In genomic region chr6:83578057-83578456, GRCh38 we compare ENCODE assay signal across 15 cellular contexts.
DNase-seq lines count a peak whose midpoint lies in the region; ATAC-seq, FAIRE-seq and TF ChIP-seq lines count a peak whose summit lies in the region.
"Had no signal": no experiment of that assay in that cellular context is flagged by ENCODE, and none has a peak within 500 bp of the region (broad histone marks: within the 10 kb centered on the region; RNA-seq: fewer than 3 reads in every experiment).

No MANE protein-coding gene starts in this region.

- intact Hi-C loops in HepG2 (cut with micrococcal nuclease; ENCODE audit: unreplicated experiment), result no loop called here
- intact Hi-C loops in right lobe of liver (cut with DNase I), result no loop called here
- intact Hi-C loops in K562 (cut with micrococcal nuclease), result no loop called here

- BruUV-seq in HepG2 (replicated peaks; lab: Mats Ljungman, UMichigan) (no TSS peak), K562 (replicated peaks; lab: Mats Ljungman, UMichigan) (no TSS peak)

- H3K4me2 ChIP-seq in HepG2 (ENCODE audit: low read depth, low read length) (no peak overlapping the region), K562 (ENCODE audit: insufficient read depth, low read length) (no peak overlapping the region)
- H3K4me2 ChIP-seq: BLaER1 treated with 17β-estradiol and CSF1 and Interleukin-3, amounts not matched to agents 10 nM and 100 nM had no signal

- H3K9me3 ChIP-seq in HepG2 (ENCODE audit: low read length) (no peaks in the 10 kb centered on the region), right lobe of liver (no peaks in the 10 kb centered on the region), K562 (replicated peaks; ENCODE audit: control insufficient read depth, insufficient read depth, low read depth, low read length) (no peaks in the 10 kb centered on the region)
- H3K9me3 ChIP-seq: BLaER1 treated with 17β-estradiol and CSF1 and Interleukin-3, amounts not matched to agents 10 nM and 100 nM had no signal

- no peaks in the 10 kb centered on the region for H3K27me3 ChIP-seq in HepG2 (ENCODE audit: control insufficient read depth in 1 of 2, insufficient read depth in 2 of 2, low read length in 2 of 2)
- no peaks in the 10 kb centered on the region for H3K27me3 ChIP-seq in right lobe of liver
- H3K27me3 ChIP-seq in K562 (ENCODE audit: control insufficient read depth in 2 of 2, insufficient read depth in 2 of 2, low read length in 2 of 2), result no peaks in the 10 kb centered on the region
- H3K27me3 ChIP-seq: BLaER1 treated with 17β-estradiol and CSF1 and Interleukin-3, amounts not matched to agents 10 nM and 100 nM had no signal

- in situ Hi-C loops in HepG2 (cut with HindIII; ENCODE audit: extremely low pct_ligation_motif_present, low pct_unique_long_range_greater_than_20kb), result no loop called here
- in situ Hi-C loops in K562 (cut with MboI), result no loop called here

- H2AFZ ChIP-seq in HepG2 (ENCODE audit: low read length) (no peak overlapping the region), K562 (ENCODE audit: low read depth, low read length) (no peak overlapping the region)

- TF ChIP-seq POLR2A in HepG2 (IDR thresholded peaks at IDR 0.05; ENCODE audit: insufficient read depth in 1 of 2, low read depth in 2 of 2, low read length in 2 of 2) (no peak), right lobe of liver (IDR thresholded peaks at IDR 0.05) (no peak), K562 (conservative IDR thresholded peaks at IDR 0.05) (no peak)

- H4K20me1 ChIP-seq in HepG2 (ENCODE audit: insufficient read depth, low read length), result no peaks in the 10 kb centered on the region
- H4K20me1 ChIP-seq in K562 (replicated peaks; ENCODE audit: control insufficient read depth, insufficient read depth, low read length), result no peaks in the 10 kb centered on the region
- H4K20me1 ChIP-seq: BLaER1 treated with 17β-estradiol and CSF1 and Interleukin-3, amounts not matched to agents 10 nM and 100 nM had no signal

- no peaks in the 10 kb centered on the region for H3K4me1 ChIP-seq in HepG2 (ENCODE audit: insufficient read depth, low read length)
- H3K4me1 ChIP-seq in right lobe of liver, result no peaks in the 10 kb centered on the region
- H3K4me1 ChIP-seq in K562 (replicated peaks in 1 of 2; ENCODE audit: control insufficient read depth in 2 of 2, insufficient read depth in 2 of 2, low read length in 2 of 2), result no peaks in the 10 kb centered on the region

- FAIRE-seq in HepG2 (lab: Jason Lieb, UNC) (no peak), K562 (lab: Jason Lieb, UNC) (no peak)

- POLR2A ChIA-PET in HepG2 (lab: Yijun Ruan, JAX) (no interaction called here), K562 (lab: Yijun Ruan, JAX) (no interaction called here)

- CTCF ChIA-PET in HepG2 (lab: Yijun Ruan, JAX; ENCODE audit: low intra/inter-chr PET ratio, low total read pairs), result no interaction called here
- CTCF ChIA-PET in K562 (lab: Yijun Ruan, JAX; ENCODE audit: low intra/inter-chr PET ratio), result no interaction called here

- H3K9ac ChIP-seq in HepG2 (ENCODE audit: insufficient read depth, low read depth, low read length) (no peak overlapping the region), K562 (ENCODE audit: insufficient read depth in 1 of 2, low read depth in 2 of 2, low read length in 2 of 2) (no peak overlapping the region)
- H3K9ac ChIP-seq: BLaER1 treated with 17β-estradiol and CSF1 and Interleukin-3, amounts not matched to agents 10 nM and 100 nM had no signal

- WGBS in HepG2 (ENCODE audit: low lambda C conversion rate), result 92% methylated on average over 1 of the region's 1 CpG
- WGBS in right lobe of liver (ENCODE audit: insufficient coverage, low coverage, low lambda C conversion rate, missing lambda C conversion rate), result 80% methylated on average over 1 of the region's 1 CpG
- 4% methylated on average over 1 of the region's 1 CpG for WGBS in K562 (ENCODE audit: insufficient coverage, low coverage, missing lambda C conversion rate)

- TF ChIP-seq CTCF in HepG2 (CRISPR knock-in tag; IDR thresholded peaks at IDR 0.05) (no peak), right lobe of liver (IDR thresholded peaks at IDR 0.05) (no peak), K562 (IDR thresholded peaks at IDR 0.05 in 2 of 3, conservative IDR thresholded peaks at IDR 0.05 in 1 of 3; ENCODE audit: insufficient read depth in 2 of 3, low read depth in 1 of 3, low read length in 3 of 3) (no peak)

- no peaks in the 10 kb centered on the region for H3K9me1 ChIP-seq in K562 (ENCODE audit: control insufficient read depth, insufficient read depth, low read length)

- TF ChIP-seq RAD21 in HepG2 (CRISPR knock-in tag; IDR thresholded peaks at IDR 0.05) (no peak), K562 (CRISPR knock-in tag; conservative IDR thresholded peaks at IDR 0.05 in 1 of 2, IDR thresholded peaks at IDR 0.05 in 1 of 2) (no peak)

- DNase-seq in HepG2 (ENCODE audit: low spot score) (no peak), right lobe of liver (no peak), K562 (ENCODE audit: extremely low read depth in 1 of 4, low spot score in 3 of 4) (no peak)
- no peak for DNase-seq in activated CD8-positive, alpha-beta memory T cell treated with anti-CD3 and anti-CD28 coated beads for 24 hours
- DNase-seq in stimulated activated naive CD8-positive, alpha-beta T cell treated with anti-CD3 and anti-CD28 coated beads, Interleukin-15, Interleukin-2, amounts not matched to agents 100 U/mL and 50 U/mL, for 24 hours, result no peak
- DNase-seq: 8988T; CD8-positive, alpha-beta memory T cell; COR-L47; DMS79 treated with DMSO at 0.1 percent for 48 hours; GF-D8; GOT3; H9 had no signal

- TF ChIP-seq EP300 in HepG2 (IDR thresholded peaks at IDR 0.05; ENCODE audit: low read depth in 2 of 2, low read length in 2 of 2), result no peak
- no peak for TF ChIP-seq EP300 in HepG2 (CRISPR knock-in tag; IDR thresholded peaks at IDR 0.05; ENCODE audit: borderline replicate concordance)
- TF ChIP-seq EP300 in K562 (IDR thresholded peaks at IDR 0.05; ENCODE audit: low read length), result no peak

- no peak overlapping the region for H3K27ac ChIP-seq in HepG2 (ENCODE audit: extremely low read length, insufficient read depth, low read length)
- no peak overlapping the region for H3K27ac ChIP-seq in right lobe of liver
- H3K27ac ChIP-seq in K562 (ENCODE audit: extremely low read depth, low read depth, low read length), result no peak overlapping the region
- H3K27ac ChIP-seq: BLaER1 treated with 17β-estradiol and CSF1 and Interleukin-3, amounts not matched to agents 10 nM and 100 nM had no signal

- H3K4me3 ChIP-seq in HepG2 (replicated peaks in 1 of 3; ENCODE audit: insufficient read depth in 1 of 3, low read depth in 2 of 3, low read length in 3 of 3) (no peak overlapping the region), right lobe of liver (no peak overlapping the region), K562 (no peak overlapping the region)
- H3K4me3 ChIP-seq: BLaER1 treated with 17β-estradiol and CSF1 and Interleukin-3, amounts not matched to agents 10 nM and 100 nM had no signal

- H3K36me3 ChIP-seq in HepG2 (replicated peaks in 1 of 2; ENCODE audit: control insufficient read depth in 1 of 2, insufficient read depth in 2 of 2, low read length in 2 of 2), result no peaks in the 10 kb centered on the region
- H3K36me3 ChIP-seq in right lobe of liver, result no peaks in the 10 kb centered on the region
- H3K36me3 ChIP-seq in K562 (ENCODE audit: control insufficient read depth, insufficient read depth, low read length), result no peaks in the 10 kb centered on the region
- H3K36me3 ChIP-seq: BLaER1 treated with 17β-estradiol and CSF1 and Interleukin-3, amounts not matched to agents 10 nM and 100 nM had no signal

- ATAC-seq in HepG2, result no peak
- no peak for ATAC-seq in right lobe of liver
- ATAC-seq in HG03378 (IDR thresholded peaks at IDR 0.05; ENCODE audit: unreplicated experiment), result peak; percentile 50
- no peak for ATAC-seq in K562
- no peak for ATAC-seq in HG02870 (IDR thresholded peaks at IDR 0.05; ENCODE audit: unreplicated experiment)
- no peak for ATAC-seq in stimulated activated naive CD8-positive, alpha-beta T cell treated with anti-CD3 and anti-CD28 coated beads, Interleukin-15, Interleukin-2, amounts not matched to agents 100 U/mL and 50 U/mL, for 24 hours

- H3K79me2 ChIP-seq in HepG2 (ENCODE audit: insufficient read depth, low read length), result no peaks in the 10 kb centered on the region
- no peaks in the 10 kb centered on the region for H3K79me2 ChIP-seq in K562 (ENCODE audit: control insufficient read depth, insufficient read depth, low read length)

TF ChIP-seq in HepG2, 621 proteins besides CTCF, POLR2A, EP300 and RAD21:
- peak; percentile 73 for TF ChIP-seq MAFF (IDR thresholded peaks at IDR 0.05; ENCODE audit: low read depth, low read length)
- TF ChIP-seq MAFK (conservative IDR thresholded peaks at IDR 0.05 in 1 of 2, IDR thresholded peaks at IDR 0.05 in 1 of 2; ENCODE audit: low read length in 2 of 2), result peak; percentile 76 to 82
- no peak for TF ChIP-seq BCL3 (CRISPR knock-in tag; IDR thresholded peaks at IDR 0.05)
- no peak for TF ChIP-seq EHMT2 (IDR thresholded peaks at IDR 0.05; ENCODE audit: borderline replicate concordance, low read depth, low read length)
- peak; percentile 82 for TF ChIP-seq NFE2L2 (IDR thresholded peaks at IDR 0.05; ENCODE audit: low read length)
TF ChIP-seq in HepG2: peak in this region for 3.

TF ChIP-seq in K562, 482 proteins besides CTCF, POLR2A, EP300 and RAD21:
- TF ChIP-seq NFE2L1 (tag; IDR thresholded peaks at IDR 0.05; ENCODE audit: borderline replicate concordance, low read depth) (peak; percentile 79), C11orf30 (IDR thresholded peaks at IDR 0.05; ENCODE audit: low read depth) (peak; percentile 83), NFE2 (IDR thresholded peaks at IDR 0.05; ENCODE audit: low read depth) (peak; percentile 68), ATF7 (IDR thresholded peaks at IDR 0.05) (no peak), JUND (IDR thresholded peaks at IDR 0.05; ENCODE audit: borderline replicate concordance, low read depth, low read length) (no peak), JUND (tag; IDR thresholded peaks at IDR 0.05; ENCODE audit: borderline replicate concordance, low read depth, low read length) (0 out of 3 replicates have a peak, but pooled peaks have one; percentile 34), DMBX1 (CRISPR knock-in tag; IDR thresholded peaks at IDR 0.05; ENCODE audit: borderline replicate concordance) (no peak), MAFG (tag; conservative IDR thresholded peaks at IDR 0.05) (peak; percentile 88), HMG20B (CRISPR knock-in tag; IDR thresholded peaks at IDR 0.05) (no peak), MAFF (IDR thresholded peaks at IDR 0.05; ENCODE audit: low read length) (peak; percentile 80), ASH1L (IDR thresholded peaks at IDR 0.05; ENCODE audit: borderline replicate concordance, low read depth, partially characterized antibody) (no peak), MAFK (IDR thresholded peaks at IDR 0.05; ENCODE audit: low read length) (peak; percentile 76), ZNF316 (IDR thresholded peaks at IDR 0.05) (peak; percentile 92)
TF ChIP-seq in K562: peak in this region for 8.

Comparison
In these comparisons a context has a peak if more than half of its experiments do, and no peak if none do; other contexts are left out.
1. Of the 241 proteins assayed by ChIP-seq in both HepG2 and K562: peak only in HepG2: none; only in K562: MAFG, NFE2 and NFE2L1; in both: MAFF and MAFK; in neither: 235; mixed calls (peak in some experiments, not most) for 1.